1 cellular context compared by ENCODE assay signal in the genomic region with DNA sequence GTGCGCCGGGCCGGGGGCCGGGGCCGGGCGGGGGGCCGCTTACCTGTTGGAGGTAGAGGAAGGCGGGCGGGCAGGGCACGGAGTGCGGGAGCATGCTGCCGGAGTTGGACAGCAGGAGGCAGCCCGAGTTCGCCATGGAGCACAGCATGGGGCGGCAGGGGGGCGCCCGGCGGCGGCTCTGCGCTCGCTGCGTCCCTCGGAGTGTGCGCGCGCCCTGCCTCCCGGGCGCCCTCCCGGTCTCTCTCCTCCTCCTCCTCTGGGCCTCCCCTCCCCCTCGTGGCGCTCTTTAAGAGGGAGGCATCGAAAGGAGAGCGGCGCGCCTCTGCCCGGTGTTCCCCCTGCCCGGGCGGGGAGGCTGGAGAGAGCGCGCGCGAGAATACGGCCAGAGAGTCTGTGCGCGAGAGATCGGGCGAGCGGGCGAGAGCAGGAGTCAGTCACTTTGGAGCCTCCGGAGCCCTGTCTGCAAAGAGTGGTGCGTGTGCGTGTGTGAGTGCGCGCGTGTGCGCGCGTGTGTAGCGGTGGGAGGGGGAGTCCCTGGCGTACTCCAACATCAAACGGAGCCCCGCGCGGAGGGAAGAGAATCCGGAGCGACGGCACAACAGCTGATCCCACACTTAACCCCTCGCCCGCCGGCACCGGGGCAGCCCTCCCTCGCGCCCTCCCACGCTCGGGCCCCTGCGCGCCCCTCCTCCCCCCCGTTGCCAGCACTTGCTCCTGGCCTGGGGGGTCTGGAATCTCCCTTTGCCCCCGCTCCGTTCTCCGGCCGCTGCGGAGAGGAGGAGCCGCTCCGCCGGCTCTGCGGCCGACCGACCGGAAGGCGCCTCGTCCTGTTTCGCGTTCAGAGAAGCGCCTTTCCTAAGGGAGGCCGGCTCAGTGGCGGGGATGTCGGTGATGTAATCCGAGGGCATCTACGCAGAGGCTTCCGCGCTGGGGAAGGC.
TF ChIP-seq lines count a peak whose summit lies in the region.

No MANE protein-coding gene starts in this region.

TF ChIP-seq in H1, 55 proteins besides CTCF, POLR2A, EP300 and RAD21 (continued from another document):
- TF ChIP-seq, protein P1, sequence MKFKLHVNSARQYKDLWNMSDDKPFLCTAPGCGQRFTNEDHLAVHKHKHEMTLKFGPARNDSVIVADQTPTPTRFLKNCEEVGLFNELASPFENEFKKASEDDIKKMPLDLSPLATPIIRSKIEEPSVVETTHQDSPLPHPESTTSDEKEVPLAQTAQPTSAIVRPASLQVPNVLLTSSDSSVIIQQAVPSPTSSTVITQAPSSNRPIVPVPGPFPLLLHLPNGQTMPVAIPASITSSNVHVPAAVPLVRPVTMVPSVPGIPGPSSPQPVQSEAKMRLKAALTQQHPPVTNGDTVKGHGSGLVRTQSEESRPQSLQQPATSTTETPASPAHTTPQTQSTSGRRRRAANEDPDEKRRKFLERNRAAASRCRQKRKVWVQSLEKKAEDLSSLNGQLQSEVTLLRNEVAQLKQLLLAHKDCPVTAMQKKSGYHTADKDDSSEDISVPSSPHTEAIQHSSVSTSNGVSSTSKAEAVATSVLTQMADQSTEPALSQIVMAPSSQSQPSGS (IDR thresholded peaks at IDR 0.05; ENCODE audit: low read length) = no peak
- TF ChIP-seq JUN (IDR thresholded peaks at IDR 0.05; ENCODE audit: low read depth, low read length) (no peak), TAF7 (optimal IDR thresholded peaks at IDR 0.05; ENCODE audit: borderline replicate concordance, low read depth, low read length) (no peak), EZH2 (IDR thresholded peaks at IDR 0.05; ENCODE audit: low read depth, low read length, severe bottlenecking) (no peak), CREB1 (IDR thresholded peaks at IDR 0.05) (peak; percentile 24), BRCA1 (IDR thresholded peaks at IDR 0.05; ENCODE audit: low read depth, low read length) (peak; percentile 48), BACH1 (IDR thresholded peaks at IDR 0.05; ENCODE audit: low read length) (peak; percentile 47; the same call in 1 of the 2 replicates), TAF1 (IDR thresholded peaks at IDR 0.05; ENCODE audit: low read depth, low read length) (0 out of 2 replicates have a peak, but pooled peaks have one; percentile 16), NRF1 (IDR thresholded peaks at IDR 0.05; ENCODE audit: low read depth, low read length) (no peak), SIRT6 (IDR thresholded peaks at IDR 0.05; ENCODE audit: low read length) (no peak), POLR2AphosphoS5 (IDR thresholded peaks at IDR 0.05; ENCODE audit: low read depth, low read length) (no peak; the same call in 1 of the 2 replicates), RBBP5 (IDR thresholded peaks at IDR 0.05; ENCODE audit: borderline replicate concordance, low read depth, low read length) (peak; percentile 83; the same call in 1 of the 2 replicates)
- TF ChIP-seq, protein P2, sequence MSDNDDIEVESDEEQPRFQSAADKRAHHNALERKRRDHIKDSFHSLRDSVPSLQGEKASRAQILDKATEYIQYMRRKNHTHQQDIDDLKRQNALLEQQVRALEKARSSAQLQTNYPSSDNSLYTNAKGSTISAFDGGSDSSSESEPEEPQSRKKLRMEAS (IDR thresholded peaks at IDR 0.05) = peak; percentile 47; the same call in 1 of the 2 replicates
- TF ChIP-seq, protein P3, sequence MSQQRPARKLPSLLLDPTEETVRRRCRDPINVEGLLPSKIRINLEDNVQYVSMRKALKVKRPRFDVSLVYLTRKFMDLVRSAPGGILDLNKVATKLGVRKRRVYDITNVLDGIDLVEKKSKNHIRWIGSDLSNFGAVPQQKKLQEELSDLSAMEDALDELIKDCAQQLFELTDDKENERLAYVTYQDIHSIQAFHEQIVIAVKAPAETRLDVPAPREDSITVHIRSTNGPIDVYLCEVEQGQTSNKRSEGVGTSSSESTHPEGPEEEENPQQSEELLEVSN (IDR thresholded peaks at IDR 0.05) = peak; percentile 62; the same call in 1 of the 2 replicates
